ENCODE assay signal across 17 cellular contexts in genomic region chr14:43135877-43136411, GRCh38.
DNase-seq lines count a peak whose midpoint lies in the region; ATAC-seq, FAIRE-seq and TF ChIP-seq lines count a peak whose summit lies in the region.
"Had no signal": no experiment of that assay in that cellular context is flagged by ENCODE, and none has a peak within 500 bp of the region (broad histone marks: within the 10 kb centered on the region; RNA-seq: fewer than 3 reads in every experiment).

No MANE protein-coding gene starts in this region.

- TF ChIP-seq POLR2A in HepG2 (IDR thresholded peaks at IDR 0.05; ENCODE audit: insufficient read depth in 1 of 2, low read depth in 2 of 2, low read length in 2 of 2), result no peak
- no peak for TF ChIP-seq POLR2A in upper lobe of left lung (IDR thresholded peaks at IDR 0.05)

- no peak for ATAC-seq in right cardiac atrium
- ATAC-seq in left ventricle myocardium superior, result no peak
- peak; percentile 58; the same call in 2 of the 3 replicates for ATAC-seq in HepG2
- peak; percentile 23 to 37 for ATAC-seq in upper lobe of left lung (ENCODE audit: low FRiP score in 2 of 2)
- no peak for ATAC-seq in GM18870 (IDR thresholded peaks at IDR 0.05; ENCODE audit: unreplicated experiment)
- ATAC-seq: K562 had no signal

- H3K36me3 ChIP-seq in HepG2 (replicated peaks in 1 of 2; ENCODE audit: control insufficient read depth in 1 of 2, insufficient read depth in 2 of 2, low read length in 2 of 2) (no peaks in the 10 kb centered on the region), upper lobe of left lung (no peaks in the 10 kb centered on the region)
- H3K36me3 ChIP-seq: BLaER1 treated with 17β-estradiol and CSF1 and Interleukin-3, amounts not matched to agents 10 nM and 100 nM; HAP-1 had no signal

- no peak overlapping the region for H3K4me2 ChIP-seq in HepG2 (ENCODE audit: low read depth, low read length)
- H3K4me2 ChIP-seq: BLaER1 treated with 17β-estradiol and CSF1 and Interleukin-3, amounts not matched to agents 10 nM and 100 nM had no signal

- POLR2A ChIA-PET in HepG2 (lab: Yijun Ruan, JAX), result no interaction called here

- FAIRE-seq in HepG2 (lab: Jason Lieb, UNC), result no peak
- FAIRE-seq: GM12891, K562 had no signal

- no peak overlapping the region for H2AFZ ChIP-seq in HepG2 (ENCODE audit: low read length)

- DNase-seq in right cardiac atrium, result peak in 2 of 3 donors; percentile 39 to 40
- DNase-seq in left ventricle myocardium superior, result no peak
- DNase-seq in HepG2 (ENCODE audit: low spot score), result no peak
- peak in 1 of 2 donors; percentile 72 for DNase-seq in upper lobe of left lung
- no peak for DNase-seq in NCI-H2171 (lab: John Stamatoyannopoulos, UW)
- no peak for DNase-seq in superior temporal gyrus (ENCODE audit: extremely low spot score)
- DNase-seq: ACHN; CD4-positive, CD25-positive, alpha-beta regulatory T cell; DMS 273 treated with DMSO at 0.1 percent for 48 hours; GOT3; HFFc6 had no signal

- CTCF ChIA-PET in HepG2 (lab: Yijun Ruan, JAX; ENCODE audit: low intra/inter-chr PET ratio, low total read pairs), result no interaction called here

- H3K9ac ChIP-seq in HepG2 (ENCODE audit: insufficient read depth, low read depth, low read length), result no peak overlapping the region
- H3K9ac ChIP-seq: BLaER1 treated with 17β-estradiol and CSF1 and Interleukin-3, amounts not matched to agents 10 nM and 100 nM had no signal

- TF ChIP-seq EP300 in HepG2 (IDR thresholded peaks at IDR 0.05; ENCODE audit: low read depth in 2 of 2, low read length in 2 of 2) (no peak), HepG2 (CRISPR knock-in tag; IDR thresholded peaks at IDR 0.05; ENCODE audit: borderline replicate concordance) (no peak), upper lobe of left lung (IDR thresholded peaks at IDR 0.05) (no peak)

- TF ChIP-seq RAD21 in HepG2 (CRISPR knock-in tag; IDR thresholded peaks at IDR 0.05), result no peak

- H3K27me3 ChIP-seq in right cardiac atrium (ENCODE audit: control insufficient read depth, insufficient read depth) (no peaks in the 10 kb centered on the region), HepG2 (ENCODE audit: control insufficient read depth in 1 of 2, insufficient read depth in 2 of 2, low read length in 2 of 2) (no peaks in the 10 kb centered on the region), upper lobe of left lung (no peaks in the 10 kb centered on the region)
- H3K27me3 ChIP-seq: BLaER1 treated with 17β-estradiol and CSF1 and Interleukin-3, amounts not matched to agents 10 nM and 100 nM had no signal

- H3K9me3 ChIP-seq in right cardiac atrium (ENCODE audit: control insufficient read depth, low read length) (no peaks in the 10 kb centered on the region), HepG2 (ENCODE audit: low read length) (peaks cover 94% of the 10 kb centered on the region), upper lobe of left lung (peaks cover 0 to 7% (median 3%) of the 10 kb centered on the region in 4 donors)
- H3K9me3 ChIP-seq: HAP-1 had no signal

- TF ChIP-seq CTCF in HepG2 (CRISPR knock-in tag; IDR thresholded peaks at IDR 0.05) (no peak), upper lobe of left lung (IDR thresholded peaks at IDR 0.05) (no peak)

- H3K4me1 ChIP-seq in right cardiac atrium (ENCODE audit: control insufficient read depth, insufficient read depth, low read length) (no peaks in the 10 kb centered on the region), HepG2 (ENCODE audit: insufficient read depth, low read length) (no peaks in the 10 kb centered on the region), upper lobe of left lung (no peaks in the 10 kb centered on the region)
- H3K4me1 ChIP-seq: BLaER1 treated with 17β-estradiol and CSF1 and Interleukin-3, amounts not matched to agents 10 nM and 100 nM; HAP-1 had no signal

- no peaks in the 10 kb centered on the region for H3K79me2 ChIP-seq in HepG2 (ENCODE audit: insufficient read depth, low read length)

- BruUV-seq in HepG2 (replicated peaks; lab: Mats Ljungman, UMichigan), result no TSS peak

- in situ Hi-C loops in HepG2 (cut with HindIII; ENCODE audit: extremely low pct_ligation_motif_present, low pct_unique_long_range_greater_than_20kb), result no loop called here

- 84% methylated on average over 23 of the region's 23 CpGs for WGBS in right cardiac atrium
- WGBS in HepG2 (ENCODE audit: low lambda C conversion rate), result 47% methylated on average over 23 of the region's 23 CpGs
- 87 to 88% methylated on average over 15 to 17 of the region's 23 CpGs for WGBS in upper lobe of left lung, 2 donors

- no peaks in the 10 kb centered on the region for H4K20me1 ChIP-seq in HepG2 (ENCODE audit: insufficient read depth, low read length)
- H4K20me1 ChIP-seq: BLaER1 treated with 17β-estradiol and CSF1 and Interleukin-3, amounts not matched to agents 10 nM and 100 nM had no signal

- no peak overlapping the region for H3K4me3 ChIP-seq in right cardiac atrium (ENCODE audit: low read length)
- no peak overlapping the region for H3K4me3 ChIP-seq in HepG2 (replicated peaks in 1 of 3; ENCODE audit: insufficient read depth in 1 of 3, low read depth in 2 of 3, low read length in 3 of 3)
- no peak overlapping the region for H3K4me3 ChIP-seq in upper lobe of left lung
- H3K4me3 ChIP-seq: BLaER1 treated with 17β-estradiol and CSF1 and Interleukin-3, amounts not matched to agents 10 nM and 100 nM; HAP-1; K562 had no signal

- no peak overlapping the region for H3K27ac ChIP-seq in right cardiac atrium (ENCODE audit: low read length)
- no peak overlapping the region for H3K27ac ChIP-seq in HepG2 (ENCODE audit: extremely low read length, insufficient read depth, low read length)
- no peak overlapping the region for H3K27ac ChIP-seq in upper lobe of left lung
- H3K27ac ChIP-seq: BLaER1 treated with 17β-estradiol and CSF1 and Interleukin-3, amounts not matched to agents 10 nM and 100 nM; HL-60 had no signal

- intact Hi-C loops in right cardiac atrium (cut with DNase I) (no loop called here), left ventricle myocardium superior (cut with micrococcal nuclease) (no loop called here), HepG2 (cut with micrococcal nuclease; ENCODE audit: unreplicated experiment) (no loop called here)

TF ChIP-seq in HepG2, 621 proteins besides CTCF, POLR2A, EP300 and RAD21:
- no peak for TF ChIP-seq RFXAP (CRISPR knock-in tag; IDR thresholded peaks at IDR 0.05; ENCODE audit: borderline replicate concordance)
- TF ChIP-seq, protein P1, sequence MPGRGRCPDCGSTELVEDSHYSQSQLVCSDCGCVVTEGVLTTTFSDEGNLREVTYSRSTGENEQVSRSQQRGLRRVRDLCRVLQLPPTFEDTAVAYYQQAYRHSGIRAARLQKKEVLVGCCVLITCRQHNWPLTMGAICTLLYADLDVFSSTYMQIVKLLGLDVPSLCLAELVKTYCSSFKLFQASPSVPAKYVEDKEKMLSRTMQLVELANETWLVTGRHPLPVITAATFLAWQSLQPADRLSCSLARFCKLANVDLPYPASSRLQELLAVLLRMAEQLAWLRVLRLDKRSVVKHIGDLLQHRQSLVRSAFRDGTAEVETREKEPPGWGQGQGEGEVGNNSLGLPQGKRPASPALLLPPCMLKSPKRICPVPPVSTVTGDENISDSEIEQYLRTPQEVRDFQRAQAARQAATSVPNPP (CRISPR knock-in tag; IDR thresholded peaks at IDR 0.05), result no peak
- TF ChIP-seq ZNF10 (CRISPR knock-in tag; IDR thresholded peaks at IDR 0.05; ENCODE audit: borderline replicate concordance, low read depth), result no peak
- peak; percentile 57; the same call in 1 of the 2 replicates for TF ChIP-seq HES4 (CRISPR knock-in tag; IDR thresholded peaks at IDR 0.05; ENCODE audit: borderline replicate concordance)
- TF ChIP-seq AGO1 (IDR thresholded peaks at IDR 0.05; ENCODE audit: low read depth, low read length, poor library complexity, severe bottlenecking), result peak; percentile 62

Comparison
In these comparisons a context has a peak if more than half of its experiments do, and no peak if none do; other contexts are left out.
1. DNase-seq: peak in right cardiac atrium (2 of 3); none in left ventricle myocardium superior (single experiment), HepG2 (single experiment), NCI-H2171 (single experiment) and superior temporal gyrus (single experiment).
2. ATAC-seq: peak in HepG2 (single experiment) and upper lobe of left lung (2 of 2); none in right cardiac atrium (0 of 2), left ventricle myocardium superior (single experiment) and GM18870 (single experiment).